19 cellular contexts compared by ENCODE assay signal in genomic region chr18:26700728-26701127, GRCh38.
DNase-seq lines count a peak whose midpoint lies in the region; ATAC-seq, FAIRE-seq and TF ChIP-seq lines count a peak whose summit lies in the region.
"Had no signal": no experiment of that assay in that cellular context is flagged by ENCODE, and none has a peak within 500 bp of the region (broad histone marks: within the 10 kb centered on the region; RNA-seq: fewer than 3 reads in every experiment).

No MANE protein-coding gene starts in this region.

- H3K27ac ChIP-seq in left ventricle myocardium inferior (replicated peaks) (no peak overlapping the region), esophagus muscularis mucosa (replicated peaks in 1 of 4) (no peak overlapping the region), coronary artery (no peak overlapping the region)
- H3K27ac ChIP-seq: KMS-11 had no signal

- FAIRE-seq in urothelium cell line (lab: Jason Lieb, UNC) = no peak
- FAIRE-seq: H54, HepG2 had no signal

- H3K9me3 ChIP-seq in left ventricle myocardium inferior (replicated peaks) (no peaks in the 10 kb centered on the region), esophagus muscularis mucosa (no peaks in the 10 kb centered on the region)
- H3K9me3 ChIP-seq: MG63 had no signal

- intact Hi-C loops in left ventricle myocardium superior (cut with micrococcal nuclease) = no loop called here
- intact Hi-C loops in left ventricle myocardium inferior (cut with micrococcal nuclease) = no loop called here
- intact Hi-C loops in esophagus muscularis mucosa (cut with DNase I) = no loop called here

- H3K27me3 ChIP-seq in left ventricle myocardium inferior (ENCODE audit: low read depth) = no peaks in the 10 kb centered on the region
- peaks cover 0 to 14% (median 0%) of the 10 kb centered on the region in 4 donors for H3K27me3 ChIP-seq in esophagus muscularis mucosa
- H3K27me3 ChIP-seq: MG63 had no signal

- H3K4me1 ChIP-seq in left ventricle myocardium inferior (peaks cover 9% of the 10 kb centered on the region), esophagus muscularis mucosa (peaks cover 0 to 3% (median 0%) of the 10 kb centered on the region in 4 donors)

- ATAC-seq in left ventricle myocardium superior = peak; percentile 65
- ATAC-seq: HepG2 had no signal

- TF ChIP-seq CTCF in left ventricle myocardium inferior (IDR thresholded peaks at IDR 0.05; ENCODE audit: borderline replicate concordance) (no peak), NB4 (IDR thresholded peaks at IDR 0.05; ENCODE audit: low read depth, low read length) (no peak), esophagus muscularis mucosa (IDR thresholded peaks at IDR 0.05) (no peak), coronary artery (IDR thresholded peaks at IDR 0.05) (no peak)

- no peak for TF ChIP-seq EP300 in esophagus muscularis mucosa (IDR thresholded peaks at IDR 0.05)

- H3K36me3 ChIP-seq in left ventricle myocardium inferior (no peaks in the 10 kb centered on the region), esophagus muscularis mucosa (no peaks in the 10 kb centered on the region)
- H3K36me3 ChIP-seq: MG63 had no signal

- DNase-seq in left ventricle myocardium superior = no peak
- no peak for DNase-seq in left ventricle myocardium inferior
- peak; percentile 32 for DNase-seq in NB4 (ENCODE audit: low read depth)
- DNase-seq in esophagus muscularis mucosa (ENCODE audit: extremely low spot score) = peak; percentile 55
- DNase-seq in urothelium cell line (ENCODE audit: low spot score) = peak; percentile 4
- DNase-seq in coronary artery (ENCODE audit: low spot score) = no peak
- DNase-seq in NCI-H1436 (lab: John Stamatoyannopoulos, UW) = no peak
- DNase-seq in NAMALWA (ENCODE audit: low spot score) = no peak
- DNase-seq: CD4-positive, CD25-positive, alpha-beta regulatory T cell; DMS53; MG63; NCI-H146; NCI-H2081 treated with DMSO at 0.1 percent for 48 hours; NCI-H2227 treated with DMSO at 0.1 percent for 48 hours; NCI-H524; SIG-M5 had no signal

- H3K4me3 ChIP-seq in left ventricle myocardium inferior (no peak overlapping the region), NB4 (ENCODE audit: low read depth, low read length) (peak overlapping the region; percentile 75), esophagus muscularis mucosa (no peak overlapping the region), coronary artery (no peak overlapping the region)
- H3K4me3 ChIP-seq: MG63 had no signal

- WGBS in esophagus muscularis mucosa = 92% methylated on average over 2 of the region's 2 CpGs

- TF ChIP-seq POLR2A in NB4 (IDR thresholded peaks at IDR 0.05; ENCODE audit: extremely low read depth, insufficient read length) = no peak
- TF ChIP-seq POLR2A in esophagus muscularis mucosa (IDR thresholded peaks at IDR 0.05; ENCODE audit: low read depth) = no peak

Comparison
In these comparisons a context has a peak if more than half of its experiments do, and no peak if none do; other contexts are left out.
1. DNase-seq: peak in NB4 (single experiment), esophagus muscularis mucosa (single experiment) and urothelium cell line (single experiment); none in left ventricle myocardium superior (single experiment), left ventricle myocardium inferior (single experiment), coronary artery (single experiment), NCI-H1436 (single experiment) and NAMALWA (single experiment).